8 cellular contexts compared by ENCODE assay signal in genomic region chr19:54190942-54191670, GRCh38. TPM values are rescaled to one million over a fixed set of nuclear protein-coding genes. Genes with fewer than 3 reads are reported as not detected.
DNase-seq lines count a peak whose midpoint lies in the region; ATAC-seq, FAIRE-seq and TF ChIP-seq lines count a peak whose summit lies in the region.

Gene TSEN34, plus strand, starts transcription at chr19:54191308. Its CDS starts 57 bp downstream, at chr19:54191365.

- intact Hi-C loops in activated T-helper 1 cell treated with anti-CD3 and anti-CD28 coated beads, Interleukin-12 subunit alpha, Interleukin-12 subunit beta, Interleukin-2, Interleukin-4 antibody, amounts not matched to agents 30 ng/mL and 10 ng/mL and 1 ng/mL, durations not matched to agents 14 hours and 24 hours and 36 hours (cut with micrococcal nuclease): loop anchor here (1.0 to 5.0 kb wide), 12 partner anchors 9 to 1463 kb away; partner anchors contain the start of genes CNOT3, FIZ1, LENG1 and LENG8

- H3K9me3 ChIP-seq in OCI-LY1 (ENCODE audit: low read length): no peaks in the 10 kb centered on the region

- H3K9ac ChIP-seq in OCI-LY1 (ENCODE audit: low read length): peak within 1 kb of the TSS; percentile 80

- no peaks in the 10 kb centered on the region for H3K9me2 ChIP-seq in OCI-LY1 (ENCODE audit: low read depth, low read length)

- no peaks in the 10 kb centered on the region for H4K20me1 ChIP-seq in OCI-LY1 (ENCODE audit: insufficient read depth, low read length)

- DNase-seq in DMS53 (lab: John Stamatoyannopoulos, UW) (peak; percentile 94), HTR-8/SVneo (ENCODE audit: insufficient read length, low spot score) (peak; percentile 74), fibroblast of pulmonary artery (ENCODE audit: low read depth) (peak; percentile 82), nephron progenitor cell (peak; percentile 90)
- peak; percentile 85 for DNase-seq in activated T-helper 1 cell treated with anti-CD3 and anti-CD28 coated beads, Interleukin-12 subunit alpha, Interleukin-12 subunit beta, Interleukin-2, Interleukin-4 antibody, amounts not matched to agents 30 ng/mL and 10 ng/mL and 1 ng/mL, durations not matched to agents 14 hours and 24 hours and 36 hours (ENCODE audit: low spot score)

- H3F3A ChIP-seq in OCI-LY1 (ENCODE audit: insufficient read depth, low read length): no peaks in the 10 kb centered on the region

- TF ChIP-seq CTCF in OCI-LY1 (IDR thresholded peaks at IDR 0.05; ENCODE audit: low read length) (no peak), fibroblast of pulmonary artery (IDR thresholded peaks at IDR 0.05; ENCODE audit: low read length, missing control alignments) (no peak), nephron progenitor cell (IDR thresholded peaks at IDR 0.05) (no peak), subcutaneous adipose tissue (IDR thresholded peaks at IDR 0.05; ENCODE audit: low read depth) (no peak)

- no peaks in the 10 kb centered on the region for H3K27me3 Mint-ChIP-seq in activated T-helper 1 cell treated with anti-CD3 and anti-CD28 coated beads, Interleukin-12 subunit alpha, Interleukin-12 subunit beta, Interleukin-2, Interleukin-4 antibody, amounts not matched to agents 30 ng/mL and 10 ng/mL and 1 ng/mL, durations not matched to agents 14 hours and 24 hours and 36 hours (ENCODE audit: insufficient read depth)
- H3K27me3 Mint-ChIP-seq in nephron progenitor cell (ENCODE audit: low read depth, poor library complexity): peaks cover 5% of the 10 kb centered on the region

- peak within 1 kb of the TSS; percentile 92 for H3K27ac ChIP-seq in OCI-LY1 (ENCODE audit: low read depth, low read length, poor library complexity, severe bottlenecking)

- FAIRE-seq in HTR-8/SVneo (lab: Jason Lieb, UNC): no peak

- H3K4me1 Mint-ChIP-seq in activated T-helper 1 cell treated with anti-CD3 and anti-CD28 coated beads, Interleukin-12 subunit alpha, Interleukin-12 subunit beta, Interleukin-2, Interleukin-4 antibody, amounts not matched to agents 30 ng/mL and 10 ng/mL and 1 ng/mL, durations not matched to agents 14 hours and 24 hours and 36 hours (ENCODE audit: low read depth): peaks cover 31% of the 10 kb centered on the region
- H3K4me1 Mint-ChIP-seq in nephron progenitor cell: peaks cover 43% of the 10 kb centered on the region

- H3K79me2 ChIP-seq in OCI-LY1 (ENCODE audit: insufficient read depth, low read length): no peaks in the 10 kb centered on the region

- peak within 1 kb of the TSS; percentile 94 for H3K4me3 Mint-ChIP-seq in activated T-helper 1 cell treated with anti-CD3 and anti-CD28 coated beads, Interleukin-12 subunit alpha, Interleukin-12 subunit beta, Interleukin-2, Interleukin-4 antibody, amounts not matched to agents 30 ng/mL and 10 ng/mL and 1 ng/mL, durations not matched to agents 14 hours and 24 hours and 36 hours
- peak within 1 kb of the TSS; percentile 93 for H3K4me3 Mint-ChIP-seq in nephron progenitor cell

- H3K27me3 ChIP-seq in OCI-LY1 (ENCODE audit: insufficient read depth, low read length): no peaks in the 10 kb centered on the region

- peak within 1 kb of the TSS; percentile 93 for H3K4me2 ChIP-seq in OCI-LY1 (ENCODE audit: low read length)

- peak; percentile 19 for ATAC-seq in GM21381 (IDR thresholded peaks at IDR 0.05; ENCODE audit: unreplicated experiment)

- H3K36me3 ChIP-seq in OCI-LY1 (ENCODE audit: insufficient read depth, low read length): peaks cover 16% of the 10 kb centered on the region; the same call in 1 of the 2 replicates

- H3K4me3 ChIP-seq in OCI-LY1 (ENCODE audit: low read depth, low read length, poor library complexity, severe bottlenecking) (peak within 1 kb of the TSS; percentile 82), fibroblast of pulmonary artery (replicated peaks; ENCODE audit: low read depth, low read length) (peak within 1 kb of the TSS; percentile 84)

- no peaks in the 10 kb centered on the region for H3K9me3 Mint-ChIP-seq in activated T-helper 1 cell treated with anti-CD3 and anti-CD28 coated beads, Interleukin-12 subunit alpha, Interleukin-12 subunit beta, Interleukin-2, Interleukin-4 antibody, amounts not matched to agents 30 ng/mL and 10 ng/mL and 1 ng/mL, durations not matched to agents 14 hours and 24 hours and 36 hours
- H3K9me3 Mint-ChIP-seq in nephron progenitor cell: no peaks in the 10 kb centered on the region

- peaks cover 21% of the 10 kb centered on the region for H3K4me1 ChIP-seq in OCI-LY1 (ENCODE audit: insufficient read depth, low read length, severe bottlenecking)

- no peak within 1 kb of the TSS for H2AFZ ChIP-seq in OCI-LY1 (ENCODE audit: low read length)

- peaks cover 39% of the 10 kb centered on the region for H3K36me3 Mint-ChIP-seq in activated T-helper 1 cell treated with anti-CD3 and anti-CD28 coated beads, Interleukin-12 subunit alpha, Interleukin-12 subunit beta, Interleukin-2, Interleukin-4 antibody, amounts not matched to agents 30 ng/mL and 10 ng/mL and 1 ng/mL, durations not matched to agents 14 hours and 24 hours and 36 hours (ENCODE audit: low read depth)
- H3K36me3 Mint-ChIP-seq in nephron progenitor cell (ENCODE audit: low read depth): peaks cover 39% of the 10 kb centered on the region

- peak within 1 kb of the TSS; percentile 100 for H3K27ac Mint-ChIP-seq in activated T-helper 1 cell treated with anti-CD3 and anti-CD28 coated beads, Interleukin-12 subunit alpha, Interleukin-12 subunit beta, Interleukin-2, Interleukin-4 antibody, amounts not matched to agents 30 ng/mL and 10 ng/mL and 1 ng/mL, durations not matched to agents 14 hours and 24 hours and 36 hours
- H3K27ac Mint-ChIP-seq in nephron progenitor cell: peak within 1 kb of the TSS; percentile 100

RNA-seq across cellular contexts. Expression of gene TSEN34, which starts in this region (rescaled TPM):
- total RNA-seq in activated T-helper 1 cell treated with anti-CD3 and anti-CD28 coated beads, Interleukin-12 subunit alpha, Interleukin-12 subunit beta, Interleukin-2, Interleukin-4 antibody, amounts not matched to agents 30 ng/mL and 10 ng/mL and 1 ng/mL, durations not matched to agents 14 hours and 24 hours and 36 hours: 20.1 and 20.9 TPM in 2 replicates
- total RNA-seq in subcutaneous adipose tissue: 10 to 100 TPM; 13.5 to 49.7 (median 42.4) TPM

Comparison
In these comparisons a context has a peak if more than half of its experiments do, and no peak if none do; other contexts are left out.
1. Peak in every context shown above with its lines: DNase-seq, ATAC-seq, H3K4me3 ChIP-seq and H3K27ac ChIP-seq.